In the genomic region with DNA sequence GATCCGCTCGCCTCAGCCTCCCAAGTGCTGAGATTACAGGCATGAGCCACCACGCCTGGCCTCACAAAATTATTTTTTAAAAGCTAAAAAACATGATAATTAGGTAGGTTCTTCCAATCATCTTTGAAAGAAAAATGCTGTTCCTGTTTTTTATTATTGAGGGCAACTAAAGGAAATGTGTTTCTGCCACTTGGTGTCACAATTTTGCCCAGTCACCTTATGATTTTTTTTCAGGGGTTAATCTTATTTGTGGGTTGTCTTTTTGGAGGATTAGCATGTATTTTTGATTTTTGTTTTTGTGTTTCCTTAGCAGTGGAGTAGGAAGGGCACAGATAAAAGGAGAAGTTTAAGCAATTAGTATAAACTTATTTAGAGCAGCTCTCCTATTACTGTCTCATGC, we compare ENCODE assay signal across 23 cellular contexts.
DNase-seq lines count a peak whose midpoint lies in the region; ATAC-seq, FAIRE-seq and TF ChIP-seq lines count a peak whose summit lies in the region.
"Had no signal": no experiment of that assay in that cellular context is flagged by ENCODE, and none has a peak within 500 bp of the region (broad histone marks: within the 10 kb centered on the region; RNA-seq: fewer than 3 reads in every experiment).

No MANE protein-coding gene starts in this region.

- WGBS in HepG2 (ENCODE audit: low lambda C conversion rate) = over 99% methylated on average over 3 of the region's 3 CpGs
- WGBS in right lobe of liver (ENCODE audit: insufficient coverage, low coverage, low lambda C conversion rate, missing lambda C conversion rate) = 88% methylated on average over 3 of the region's 3 CpGs

- H3K4me1 ChIP-seq in HepG2 (ENCODE audit: insufficient read depth, low read length) = peaks cover 18% of the 10 kb centered on the region
- H3K4me1 ChIP-seq in right lobe of liver = peaks cover 0 to 8% (median 0%) of the 10 kb centered on the region in 4 donors
- H3K4me1 ChIP-seq: neural progenitor cell, transverse colon had no signal

- CTCF ChIA-PET in HepG2 (lab: Yijun Ruan, JAX; ENCODE audit: low intra/inter-chr PET ratio, low total read pairs) (no interaction called here), MCF 10A (lab: Yijun Ruan, JAX) (no interaction called here)

- no peak for ATAC-seq in HepG2
- ATAC-seq in right lobe of liver = no peak
- no peak for ATAC-seq in activated naive CD8-positive, alpha-beta T cell treated with anti-CD3 and anti-CD28 coated beads, Interleukin-2, amount 10 ng/mL, durations not matched to agents 7 days and 5 days (ENCODE audit: low read depth)
- ATAC-seq: HCT116; heart right ventricle; left ventricle myocardium superior; stimulated activated naive CD8-positive, alpha-beta T cell treated with anti-CD3 and anti-CD28 coated beads, Interleukin-15, Interleukin-2, amounts not matched to agents 100 U/mL and 50 U/mL, for 24 hours had no signal

- in situ Hi-C loops in HepG2 (cut with HindIII; ENCODE audit: extremely low pct_ligation_motif_present, low pct_unique_long_range_greater_than_20kb) = no loop called here

- H3K4me1 Mint-ChIP-seq in activated naive CD8-positive, alpha-beta T cell treated with anti-CD3 and anti-CD28 coated beads, Interleukin-2, amount 10 ng/mL, durations not matched to agents 7 days and 5 days = peaks cover 20% of the 10 kb centered on the region
- peaks cover 15% of the 10 kb centered on the region for H3K4me1 Mint-ChIP-seq in MCF 10A (ENCODE audit: insufficient read depth, unreplicated experiment)

- no peaks in the 10 kb centered on the region for H4K20me1 ChIP-seq in HepG2 (ENCODE audit: insufficient read depth, low read length)

- no peak overlapping the region for H3K27ac ChIP-seq in HepG2 (ENCODE audit: extremely low read length, insufficient read depth, low read length)
- H3K27ac ChIP-seq in right lobe of liver = no peak overlapping the region
- H3K27ac ChIP-seq: cardiac muscle cell, heart right ventricle, neural progenitor cell, transverse colon had no signal

- BruUV-seq in HepG2 (replicated peaks; lab: Mats Ljungman, UMichigan) = no TSS peak
- BruUV-seq in MCF 10A (replicated peaks; lab: Mats Ljungman, UMichigan) = no TSS peak

- H3K9me3 Mint-ChIP-seq in activated naive CD8-positive, alpha-beta T cell treated with anti-CD3 and anti-CD28 coated beads, Interleukin-2, amount 10 ng/mL, durations not matched to agents 7 days and 5 days = no peaks in the 10 kb centered on the region
- H3K9me3 Mint-ChIP-seq in MCF 10A (ENCODE audit: unreplicated experiment) = no peaks in the 10 kb centered on the region
- H3K9me3 Mint-ChIP-seq: neural progenitor cell had no signal

- POLR2A ChIA-PET in HepG2 (lab: Yijun Ruan, JAX) = interaction anchor here (1.3 kb wide), 1 partner anchor 10 kb away, joined by 3 read pairs; no protein-coding TSS in a partner anchor
- POLR2A ChIA-PET in activated naive CD8-positive, alpha-beta T cell treated with anti-CD3 and anti-CD28 coated beads, Interleukin-2, amount 10 ng/mL, durations not matched to agents 7 days and 5 days (lab: Charles Lee) = interaction anchor here (0.9 kb wide), 1 partner anchor 202 kb away, joined by 6 read pairs; no protein-coding TSS in a partner anchor
- POLR2A ChIA-PET in MCF 10A (lab: Yijun Ruan, JAX) = no interaction called here

- no peak overlapping the region for H2AFZ ChIP-seq in HepG2 (ENCODE audit: low read length)
- H2AFZ ChIP-seq: neural progenitor cell had no signal

- H3K4me2 ChIP-seq in HepG2 (ENCODE audit: low read depth, low read length) = no peak overlapping the region
- H3K4me2 ChIP-seq: neural progenitor cell had no signal

- TF ChIP-seq POLR2A in HepG2 (IDR thresholded peaks at IDR 0.05; ENCODE audit: insufficient read depth in 1 of 2, low read depth in 2 of 2, low read length in 2 of 2) (no peak), right lobe of liver (IDR thresholded peaks at IDR 0.05) (no peak)

- TF ChIP-seq CTCF in HepG2 (CRISPR knock-in tag; IDR thresholded peaks at IDR 0.05) (no peak), right lobe of liver (IDR thresholded peaks at IDR 0.05) (no peak), MCF 10A (IDR thresholded peaks at IDR 0.05; ENCODE audit: unreplicated experiment) (no peak)

- TF ChIP-seq EP300 in HepG2 (IDR thresholded peaks at IDR 0.05; ENCODE audit: low read depth in 2 of 2, low read length in 2 of 2) = no peak
- TF ChIP-seq EP300 in HepG2 (CRISPR knock-in tag; IDR thresholded peaks at IDR 0.05; ENCODE audit: borderline replicate concordance) = no peak

- H3K4me3 ChIP-seq in HepG2 (replicated peaks in 1 of 3; ENCODE audit: insufficient read depth in 1 of 3, low read depth in 2 of 3, low read length in 3 of 3) (no peak overlapping the region), right lobe of liver (no peak overlapping the region)
- H3K4me3 ChIP-seq: cardiac muscle cell, heart right ventricle, neural progenitor cell, transverse colon had no signal

- H3K9me3 ChIP-seq in HepG2 (ENCODE audit: low read length) (no peaks in the 10 kb centered on the region), right lobe of liver (no peaks in the 10 kb centered on the region)
- H3K9me3 ChIP-seq: heart right ventricle, transverse colon had no signal

- H3K4me3 Mint-ChIP-seq in activated naive CD8-positive, alpha-beta T cell treated with anti-CD3 and anti-CD28 coated beads, Interleukin-2, amount 10 ng/mL, durations not matched to agents 7 days and 5 days = no peak overlapping the region
- H3K4me3 Mint-ChIP-seq in MCF 10A (ENCODE audit: unreplicated experiment) = no peak overlapping the region
- H3K4me3 Mint-ChIP-seq: neural progenitor cell had no signal

- no peaks in the 10 kb centered on the region for H3K79me2 ChIP-seq in HepG2 (ENCODE audit: insufficient read depth, low read length)

- intact Hi-C loops in HepG2 (cut with micrococcal nuclease; ENCODE audit: unreplicated experiment) = no loop called here
- intact Hi-C loops in right lobe of liver (cut with DNase I) = no loop called here
- intact Hi-C loops in MCF 10A (cut with micrococcal nuclease) = no loop called here

- no peak overlapping the region for H3K9ac ChIP-seq in HepG2 (ENCODE audit: insufficient read depth, low read depth, low read length)
- H3K9ac ChIP-seq: neural progenitor cell had no signal

- peaks cover 11% of the 10 kb centered on the region for H3K36me3 Mint-ChIP-seq in activated naive CD8-positive, alpha-beta T cell treated with anti-CD3 and anti-CD28 coated beads, Interleukin-2, amount 10 ng/mL, durations not matched to agents 7 days and 5 days
- peaks cover 1% of the 10 kb centered on the region for H3K36me3 Mint-ChIP-seq in MCF 10A (ENCODE audit: insufficient read depth, unreplicated experiment)
- H3K36me3 Mint-ChIP-seq: neural progenitor cell had no signal

- TF ChIP-seq RAD21 in HepG2 (CRISPR knock-in tag; IDR thresholded peaks at IDR 0.05) = no peak

- no peak for FAIRE-seq in HepG2 (lab: Jason Lieb, UNC)
- FAIRE-seq: small intestine had no signal

- peak overlapping the region; percentile 54 for H3K27ac Mint-ChIP-seq in activated naive CD8-positive, alpha-beta T cell treated with anti-CD3 and anti-CD28 coated beads, Interleukin-2, amount 10 ng/mL, durations not matched to agents 7 days and 5 days
- H3K27ac Mint-ChIP-seq in MCF 10A (ENCODE audit: low read depth, unreplicated experiment) = no peak overlapping the region
- H3K27ac Mint-ChIP-seq: neural progenitor cell had no signal

- H3K27me3 ChIP-seq in HepG2 (ENCODE audit: control insufficient read depth in 1 of 2, insufficient read depth in 2 of 2, low read length in 2 of 2) = no peaks in the 10 kb centered on the region
- no peaks in the 10 kb centered on the region for H3K27me3 ChIP-seq in right lobe of liver
- H3K27me3 ChIP-seq: cardiac muscle cell, heart right ventricle, neural progenitor cell, transverse colon had no signal

- no peaks in the 10 kb centered on the region for H3K27me3 Mint-ChIP-seq in activated naive CD8-positive, alpha-beta T cell treated with anti-CD3 and anti-CD28 coated beads, Interleukin-2, amount 10 ng/mL, durations not matched to agents 7 days and 5 days
- no peaks in the 10 kb centered on the region for H3K27me3 Mint-ChIP-seq in MCF 10A (ENCODE audit: insufficient read depth, unreplicated experiment)

- H3K36me3 ChIP-seq in HepG2 (replicated peaks in 1 of 2; ENCODE audit: control insufficient read depth in 1 of 2, insufficient read depth in 2 of 2, low read length in 2 of 2) (no peaks in the 10 kb centered on the region), right lobe of liver (no peaks in the 10 kb centered on the region)
- H3K36me3 ChIP-seq: cardiac muscle cell, heart right ventricle, neural progenitor cell, transverse colon had no signal

- DNase-seq in HepG2 (ENCODE audit: low spot score) (no peak), right lobe of liver (no peak), Kasumi-1 (lab: John Stamatoyannopoulos, UW) (peak; percentile 22 to 67), NCI-H345 (lab: John Stamatoyannopoulos, UW) (no peak), amniotic stem cell (lab: John Stamatoyannopoulos, UW) (no peak), MCF 10A (ENCODE audit: unreplicated experiment) (no peak)
- DNase-seq in activated naive CD8-positive, alpha-beta T cell treated with anti-CD3 and anti-CD28 coated beads, Interleukin-2, amount 10 ng/mL, durations not matched to agents 7 days and 5 days = no peak
- DNase-seq: activated CD4-positive, alpha-beta T cell treated with anti-CD3 and anti-CD28 coated beads, Interleukin-2, amount 50 U/mL, for 4 hours; Calu3; EL; heart right ventricle; left ventricle myocardium superior; NCI-H1436 treated with DMSO at 0.1 percent for 48 hours; NCI-H2171; NCI-H69; OCI-M1; Right ventricle myocardium superior; small intestine; stimulated activated naive CD8-positive, alpha-beta T cell treated with anti-CD3 and anti-CD28 coated beads, Interleukin-15, Interleukin-2, amounts not matched to agents 100 U/mL and 50 U/mL, for 24 hours; transverse colon had no signal

TF ChIP-seq in HepG2, 621 proteins besides CTCF, POLR2A, EP300 and RAD21 (continues in another document):
- no peak for TF ChIP-seq FIP1L1 (IDR thresholded peaks at IDR 0.05; ENCODE audit: borderline replicate concordance, insufficient read depth, low read depth, low read length)
- TF ChIP-seq ZNF501 (CRISPR knock-in tag; IDR thresholded peaks at IDR 0.05) = 0 out of 2 replicates have a peak, but pooled peaks have one; percentile 8
- no peak for TF ChIP-seq ZNF616 (CRISPR knock-in tag; IDR thresholded peaks at IDR 0.05; ENCODE audit: low read depth)
- TF ChIP-seq, protein P1, sequence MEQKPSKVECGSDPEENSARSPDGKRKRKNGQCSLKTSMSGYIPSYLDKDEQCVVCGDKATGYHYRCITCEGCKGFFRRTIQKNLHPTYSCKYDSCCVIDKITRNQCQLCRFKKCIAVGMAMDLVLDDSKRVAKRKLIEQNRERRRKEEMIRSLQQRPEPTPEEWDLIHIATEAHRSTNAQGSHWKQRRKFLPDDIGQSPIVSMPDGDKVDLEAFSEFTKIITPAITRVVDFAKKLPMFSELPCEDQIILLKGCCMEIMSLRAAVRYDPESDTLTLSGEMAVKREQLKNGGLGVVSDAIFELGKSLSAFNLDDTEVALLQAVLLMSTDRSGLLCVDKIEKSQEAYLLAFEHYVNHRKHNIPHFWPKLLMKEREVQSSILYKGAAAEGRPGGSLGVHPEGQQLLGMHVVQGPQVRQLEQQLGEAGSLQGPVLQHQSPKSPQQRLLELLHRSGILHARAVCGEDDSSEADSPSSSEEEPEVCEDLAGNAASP (CRISPR knock-in tag; IDR thresholded peaks at IDR 0.05; ENCODE audit: borderline replicate concordance) = no peak
- TF ChIP-seq ZNF629 (CRISPR knock-in tag; conservative IDR thresholded peaks at IDR 0.05) = no peak
- peak; percentile 41; the same call in 1 of the 2 replicates for TF ChIP-seq NFE2L2 (IDR thresholded peaks at IDR 0.05; ENCODE audit: low read length)

Comparison
In these comparisons a context has a peak if more than half of its experiments do, and no peak if none do; other contexts are left out.
1. DNase-seq: peak in Kasumi-1 (2 of 2); none in HepG2 (single experiment), right lobe of liver (0 of 3), activated naive CD8-positive, alpha-beta T cell treated with anti-CD3 and anti-CD28 coated beads, Interleukin-2, amount 10 ng/mL, durations not matched to agents 7 days and 5 days (single experiment), NCI-H345 (single experiment), amniotic stem cell (single experiment) and MCF 10A (single experiment).